In genomic region chr15:57665939-57666338, GRCh38 we compare ENCODE assay signal across 19 cellular contexts.
"Had no signal": no experiment of that assay in that cellular context is flagged by ENCODE, and none has a peak within 500 bp of the region (broad histone marks: within the 10 kb centered on the region; RNA-seq: fewer than 3 reads in every experiment).

No MANE protein-coding gene starts in this region.

- H3K4me1 ChIP-seq: neural progenitor cell had no signal

- H3K9ac ChIP-seq: neural progenitor cell had no signal

- H3K4me3 ChIP-seq: coronary artery, heart right ventricle, neural progenitor cell, ovary, tibial nerve, upper lobe of right lung, vagina had no signal

- H3K27ac ChIP-seq: coronary artery, neural progenitor cell, ovary, tibial nerve, upper lobe of right lung, vagina had no signal

- H3K4me1 Mint-ChIP-seq: natural killer cell; neural progenitor cell; stimulated activated effector memory CD8-positive, alpha-beta T cell treated with anti-CD3 and anti-CD28 coated beads, Interleukin-12 subunit alpha, Interleukin-12 subunit beta, amount 100 ng/mL, for 72 hours had no signal

- H3K27me3 ChIP-seq: heart right ventricle, neural progenitor cell, ovary, tibial nerve, upper lobe of right lung, vagina had no signal

- H3K9me3 ChIP-seq: heart right ventricle, ovary, tibial nerve, upper lobe of right lung, vagina had no signal

- H3K36me3 Mint-ChIP-seq: natural killer cell; neural progenitor cell; stimulated activated effector memory CD8-positive, alpha-beta T cell treated with anti-CD3 and anti-CD28 coated beads, Interleukin-12 subunit alpha, Interleukin-12 subunit beta, amount 100 ng/mL, for 72 hours had no signal

- H3K9me3 Mint-ChIP-seq: natural killer cell; neural progenitor cell; stimulated activated effector memory CD8-positive, alpha-beta T cell treated with anti-CD3 and anti-CD28 coated beads, Interleukin-12 subunit alpha, Interleukin-12 subunit beta, amount 100 ng/mL, for 72 hours had no signal

- H3K27ac Mint-ChIP-seq: natural killer cell; neural progenitor cell; stimulated activated effector memory CD8-positive, alpha-beta T cell treated with anti-CD3 and anti-CD28 coated beads, Interleukin-12 subunit alpha, Interleukin-12 subunit beta, amount 100 ng/mL, for 72 hours had no signal

- H3K4me2 ChIP-seq: neural progenitor cell had no signal

- DNase-seq: effector CD8-positive, alpha-beta T cell; heart right ventricle; hypothalamus; kidney glomerular epithelial cell; natural killer cell; nucleus accumbens; ovary; right cardiac atrium; small intestine; stimulated activated CD4-positive, alpha-beta T cell treated with anti-CD3 and anti-CD28 coated beads, Interleukin-12 subunit alpha, Interleukin-12 subunit beta, amount 100 ng/mL, for 4 hours; stimulated activated CD4-positive, alpha-beta T cell treated with anti-CD3 and anti-CD28 coated beads, Interleukin-2, amount 100 ng/mL, for 48 hours; stimulated activated CD8-positive, alpha-beta memory T cell treated with anti-CD3 and anti-CD28 coated beads, Interleukin-4, amount 100 ng/mL, for 48 hours; stimulated activated naive CD8-positive, alpha-beta T cell treated with anti-CD3 and anti-CD28 coated beads, Interleukin-15, Interleukin-2, amounts not matched to agents 100 U/mL and 50 U/mL, for 24 hours; upper lobe of right lung had no signal

- ATAC-seq: natural killer cell; stimulated activated effector memory CD8-positive, alpha-beta T cell treated with anti-CD3 and anti-CD28 coated beads, Interleukin-12 subunit alpha, Interleukin-12 subunit beta, amount 100 ng/mL, for 72 hours; stimulated activated naive CD8-positive, alpha-beta T cell treated with anti-CD3 and anti-CD28 coated beads, Interleukin-15, Interleukin-2, amounts not matched to agents 100 U/mL and 50 U/mL, for 24 hours; upper lobe of right lung had no signal

- H3K4me3 Mint-ChIP-seq: natural killer cell; neural progenitor cell; stimulated activated effector memory CD8-positive, alpha-beta T cell treated with anti-CD3 and anti-CD28 coated beads, Interleukin-12 subunit alpha, Interleukin-12 subunit beta, amount 100 ng/mL, for 72 hours had no signal

- H3K36me3 ChIP-seq: neural progenitor cell, ovary, tibial nerve, upper lobe of right lung, vagina had no signal
